In genomic region chr15:85527907-85528306, GRCh38 we compare ENCODE assay signal across 11 cellular contexts.
DNase-seq lines count a peak whose midpoint lies in the region; ATAC-seq and TF ChIP-seq lines count a peak whose summit lies in the region.
"Had no signal": no experiment of that assay in that cellular context is flagged by ENCODE, and none has a peak within 500 bp of the region (broad histone marks: within the 10 kb centered on the region; RNA-seq: fewer than 3 reads in every experiment).

No MANE protein-coding gene starts in this region.

- no peaks in the 10 kb centered on the region for H3K9me2 ChIP-seq in GM23248 (ENCODE audit: insufficient read depth)

- H3K27ac ChIP-seq in A673 (ENCODE audit: low read depth, low read length, poor library complexity, severe bottlenecking) (peak overlapping the region; percentile 73), GM23248 (peak overlapping the region; percentile 94), left lung (peak overlapping the region; percentile 77 to 81)

- H3K27me3 ChIP-seq in A673 (replicated peaks; ENCODE audit: insufficient read depth, low read depth, low read length, poor library complexity) = no peaks in the 10 kb centered on the region
- no peaks in the 10 kb centered on the region for H3K27me3 ChIP-seq in GM23248 (replicated peaks; ENCODE audit: insufficient read depth)
- H3K27me3 ChIP-seq in left lung = no peaks in the 10 kb centered on the region

- ATAC-seq in left lung = peak; percentile 85
- ATAC-seq: activated CD4-positive, CD25-positive, alpha-beta regulatory T cell treated with anti-CD3 and anti-CD28 coated beads, Interleukin-2, amount 50 U/mL, for 24 hours had no signal

- no peak overlapping the region for H3K27ac Mint-ChIP-seq in activated T-cell treated with anti-CD3 and anti-CD28 coated beads, Interleukin-2, amount 50 U/mL, for 24 hours

- H3K36me3 Mint-ChIP-seq in activated T-cell treated with anti-CD3 and anti-CD28 coated beads, Interleukin-2, amount 50 U/mL, for 24 hours (ENCODE audit: low read depth) = peaks cover 52% of the 10 kb centered on the region

- no peaks in the 10 kb centered on the region for H4K20me1 ChIP-seq in GM23248 (ENCODE audit: insufficient read depth)

- CTCF ChIA-PET in A673 (lab: Charles Lee) (interaction anchor here (0.5 to 1.6 kb wide), 2 partner anchors 23 to 147 kb away, joined by 4 to 13 read pairs; partner anchors contain the start of gene AKAP13), GM10248 (lab: Yijun Ruan, JAX) (interaction anchor here (0.8 to 1.7 kb wide), 7 partner anchors 9 to 42 kb away, joined by 3 to 7 read pairs (median 3); no protein-coding TSS in a partner anchor)

- WGBS in GM23248 (ENCODE audit: low coverage in 1 of 2, low lambda C conversion rate in 2 of 2, missing lambda C conversion rate in 2 of 2), 2 experiments = 28 to 34% methylated on average over 3 of the region's 3 CpGs

- H3K4me2 ChIP-seq in GM23248 (ENCODE audit: unreplicated experiment) = peak overlapping the region; percentile 81

- peaks cover 49% of the 10 kb centered on the region for H3K4me1 Mint-ChIP-seq in activated T-cell treated with anti-CD3 and anti-CD28 coated beads, Interleukin-2, amount 50 U/mL, for 24 hours (ENCODE audit: low read depth)

- no TSS peak for BruUV-seq in A673 (replicated peaks; lab: Mats Ljungman, UMichigan)

- no peak overlapping the region for H3K4me3 Mint-ChIP-seq in activated T-cell treated with anti-CD3 and anti-CD28 coated beads, Interleukin-2, amount 50 U/mL, for 24 hours
- H3K4me3 Mint-ChIP-seq: central memory CD8-positive, alpha-beta T cell had no signal

- peaks cover 47% of the 10 kb centered on the region for H3K4me1 ChIP-seq in A673 (ENCODE audit: insufficient read depth, low read length, poor library complexity, severe bottlenecking)
- peaks cover 19% of the 10 kb centered on the region for H3K4me1 ChIP-seq in GM23248 (ENCODE audit: insufficient read depth)
- H3K4me1 ChIP-seq in left lung = peaks cover 20 to 49% of the 10 kb centered on the region in 2 donors

- H3K9me3 Mint-ChIP-seq in activated T-cell treated with anti-CD3 and anti-CD28 coated beads, Interleukin-2, amount 50 U/mL, for 24 hours = no peaks in the 10 kb centered on the region
- H3K9me3 Mint-ChIP-seq: central memory CD8-positive, alpha-beta T cell had no signal

- H3K9me3 ChIP-seq in A673 (ENCODE audit: low read depth, low read length, poor library complexity, severe bottlenecking) (no peaks in the 10 kb centered on the region), GM23248 (ENCODE audit: low read depth) (no peaks in the 10 kb centered on the region), left lung (no peaks in the 10 kb centered on the region)

- POLR2A ChIA-PET in A673 (lab: Charles Lee; ENCODE audit: low non-redundant PET) (no interaction called here), GM10248 (lab: Yijun Ruan, JAX) (no interaction called here)

- intact Hi-C loops in A673 (cut with micrococcal nuclease; ENCODE audit: unreplicated experiment) = no loop called here
- intact Hi-C loops in left lung (cut with DNase I) = no loop called here
- intact Hi-C loops in posterior vena cava (cut with DNase I) = loop anchor here in 1 of 2 donors (10.0 kb wide), 1 partner anchor 193 kb away; no protein-coding TSS in a partner anchor

- peaks cover 77% of the 10 kb centered on the region for H3K79me2 ChIP-seq in GM23248 (ENCODE audit: insufficient read depth)

- TF ChIP-seq CTCF in A673 (conservative IDR thresholded peaks at IDR 0.05; ENCODE audit: low read depth, low read length) = no peak
- no peak for TF ChIP-seq CTCF in cardiac fibroblast (IDR thresholded peaks at IDR 0.05; ENCODE audit: low read depth, low read length)
- TF ChIP-seq CTCF in left lung (IDR thresholded peaks at IDR 0.05) = no peak
- TF ChIP-seq CTCF in GM10248 (IDR thresholded peaks at IDR 0.05; ENCODE audit: control extremely low read depth, extremely low read depth, low read depth, missing control alignments) = no peak

- DNase-seq in A673 (ENCODE audit: low spot score) = peak; percentile 71
- peak; percentile 95 for DNase-seq in GM23248
- DNase-seq in cardiac fibroblast (ENCODE audit: low read depth in 2 of 2) = peak; percentile 93 to 95
- peak in 1 of 2 donors; percentile 52 for DNase-seq in left lung
- DNase-seq in iPS-NIHi7 (ENCODE audit: extremely low spot score) = no peak
- no peak for DNase-seq in posterior vena cava (ENCODE audit: low spot score)
- no peak for DNase-seq in GM10248 (ENCODE audit: extremely low spot score)
- no peak for DNase-seq in activated T-cell treated with anti-CD3 and anti-CD28 coated beads, Interleukin-2, amount 50 U/mL, for 24 hours
- DNase-seq: NCI-H2107 had no signal

- H3K4me3 ChIP-seq in A673 (ENCODE audit: low read depth, low read length, poor library complexity, severe bottlenecking) = no peak overlapping the region
- no peak overlapping the region for H3K4me3 ChIP-seq in GM23248
- H3K4me3 ChIP-seq in cardiac fibroblast (replicated peaks in 1 of 2; ENCODE audit: low read depth in 2 of 2, low read length in 2 of 2) = no peak overlapping the region
- no peak overlapping the region for H3K4me3 ChIP-seq in left lung

- H3K36me3 ChIP-seq in A673 (ENCODE audit: insufficient read depth, low read length, poor library complexity, severe bottlenecking) = no peaks in the 10 kb centered on the region
- H3K36me3 ChIP-seq in GM23248 (ENCODE audit: low read depth) = no peaks in the 10 kb centered on the region
- H3K36me3 ChIP-seq in left lung = no peaks in the 10 kb centered on the region

- H2AFZ ChIP-seq in GM23248 = peak overlapping the region; percentile 18; the same call in 1 of the 2 replicates

- H3K27me3 Mint-ChIP-seq in activated T-cell treated with anti-CD3 and anti-CD28 coated beads, Interleukin-2, amount 50 U/mL, for 24 hours = no peaks in the 10 kb centered on the region
- H3K27me3 Mint-ChIP-seq: central memory CD8-positive, alpha-beta T cell had no signal

- in situ Hi-C loops in GM23248 (cut with MboI) = no loop called here

- H3K9ac ChIP-seq in GM23248 = peak overlapping the region; percentile 78

- H3F3A ChIP-seq in GM23248 (ENCODE audit: insufficient read depth) = peaks cover 12% of the 10 kb centered on the region; the same call in 1 of the 2 replicates

Comparison
In these comparisons a context has a peak if more than half of its experiments do, and no peak if none do; other contexts are left out.
1. DNase-seq: peak in A673 (single experiment), GM23248 (single experiment) and cardiac fibroblast (2 of 2); none in iPS-NIHi7 (single experiment), posterior vena cava (single experiment), GM10248 (single experiment) and activated T-cell treated with anti-CD3 and anti-CD28 coated beads, Interleukin-2, amount 50 U/mL, for 24 hours (single experiment).
2. Peak in every context shown above with its lines, with median percentiles within 50 percentile points of each other: H3K27ac ChIP-seq.